Comparison of ENCODE assay signal across 9 cellular contexts in genomic region chr9:133700861-133701320, GRCh38. TPM values are rescaled to one million over a fixed set of nuclear protein-coding genes. Genes with fewer than 3 reads are reported as not detected.
DNase-seq lines count a peak whose midpoint lies in the region; ATAC-seq lines count a peak whose summit lies in the region.
"Had no signal": no experiment of that assay in that cellular context is flagged by ENCODE, and none has a peak within 500 bp of the region (broad histone marks: within the 10 kb centered on the region; RNA-seq: fewer than 3 reads in every experiment).

No MANE protein-coding gene starts in this region.

- no peaks in the 10 kb centered on the region for H3K36me3 ChIP-seq in neuronal stem cell (replicated peaks in 1 of 2; ENCODE audit: control insufficient read depth in 2 of 2, insufficient read depth in 2 of 2, low read length in 2 of 2)

- WGBS in neuronal stem cell (ENCODE audit: extremely low coverage in 2 of 2, insufficient read length in 2 of 2, insufficient replicate concordance in 1 of 2), 2 donors = no CpG with 5 or more reads among the region's 4 CpGs

- H3K27me3 ChIP-seq in neuronal stem cell (ENCODE audit: control insufficient read depth in 3 of 3, insufficient read depth in 3 of 3, low read depth in 1 of 3, low read length in 3 of 3) = no peaks in the 10 kb centered on the region

- H2BK120ac ChIP-seq in neuronal stem cell (ENCODE audit: low read depth, low read length) = no peak overlapping the region

- H3K27me3 Mint-ChIP-seq in central memory CD8-positive, alpha-beta T cell = no peaks in the 10 kb centered on the region

- H3K4me2 ChIP-seq in neuronal stem cell (ENCODE audit: insufficient read depth, low read length, poor library complexity, severe bottlenecking) = no peak overlapping the region

- H3K4me3 Mint-ChIP-seq in central memory CD8-positive, alpha-beta T cell = peak overlapping the region; percentile 78

- H3K14ac ChIP-seq in neuronal stem cell (ENCODE audit: low read length) = no peak overlapping the region

- H2AK5ac ChIP-seq in neuronal stem cell (ENCODE audit: low read depth, low read length) = no peak overlapping the region

- H3K9me3 Mint-ChIP-seq in central memory CD8-positive, alpha-beta T cell = no peaks in the 10 kb centered on the region

- H2BK5ac ChIP-seq in neuronal stem cell (ENCODE audit: low read length) = no peak overlapping the region

- no peak for ATAC-seq in central memory CD8-positive, alpha-beta T cell (replicated peaks; ENCODE audit: extremely low read depth, poor library complexity, severe bottlenecking)
- no peak for ATAC-seq in HG03354 (IDR thresholded peaks at IDR 0.05; ENCODE audit: poor library complexity, severe bottlenecking, unreplicated experiment)

- H2BK15ac ChIP-seq in neuronal stem cell (ENCODE audit: low read length) = no peak overlapping the region

- H3K9me3 ChIP-seq in neuronal stem cell (replicated peaks in 1 of 2; ENCODE audit: control insufficient read depth in 2 of 2, insufficient read depth in 1 of 2, low read depth in 1 of 2, low read length in 2 of 2) = no peaks in the 10 kb centered on the region

- H2BK12ac ChIP-seq in neuronal stem cell (ENCODE audit: low read length) = no peak overlapping the region

- no peak overlapping the region for H3K4ac ChIP-seq in neuronal stem cell (ENCODE audit: low read length)

- H4K8ac ChIP-seq in neuronal stem cell (ENCODE audit: low read depth, low read length) = no peak overlapping the region

- peak overlapping the region; percentile 87 for H3K27ac Mint-ChIP-seq in central memory CD8-positive, alpha-beta T cell (ENCODE audit: low read depth)

- H4K91ac ChIP-seq in neuronal stem cell (ENCODE audit: low read depth, low read length, poor library complexity) = no peak overlapping the region

- no peak overlapping the region for H3K9ac ChIP-seq in neuronal stem cell (ENCODE audit: low read depth, low read length, poor library complexity)

- peaks cover 5 to 14% of the 10 kb centered on the region in 2 donors for H3K4me1 ChIP-seq in neuronal stem cell (ENCODE audit: control insufficient read depth in 2 of 2, insufficient read depth in 1 of 2, low read depth in 1 of 2, low read length in 2 of 2)

- peaks cover 6% of the 10 kb centered on the region for H3K36me3 Mint-ChIP-seq in central memory CD8-positive, alpha-beta T cell (ENCODE audit: insufficient read depth)

- peak in 2 of 3 experiments; percentile 13 to 38 for DNase-seq in NCI-H1417 (lab: John Stamatoyannopoulos, UW)
- DNase-seq in NCI-H1417 treated with DMSO at 0.1 percent for 48 hours (lab: John Stamatoyannopoulos, UW) = no peak
- DNase-seq in NCI-H2171 treated with DMSO at 0.1 percent for 48 hours (lab: John Stamatoyannopoulos, UW) = peak; percentile 78
- no peak for DNase-seq in central memory CD8-positive, alpha-beta T cell (ENCODE audit: low spot score in 2 of 2)
- no peak for DNase-seq in neuronal stem cell (ENCODE audit: low spot score)
- DNase-seq in NK-92 (lab: John Stamatoyannopoulos, UW; ENCODE audit: unreplicated experiment) = no peak
- DNase-seq in DMS53 (lab: John Stamatoyannopoulos, UW) = no peak
- DNase-seq: 8988T had no signal

- no peak overlapping the region for H3K27ac ChIP-seq in neuronal stem cell (replicated peaks; ENCODE audit: low read length)

- H3K23ac ChIP-seq in neuronal stem cell (ENCODE audit: low read depth, low read length, poor library complexity) = no peak overlapping the region

- peaks cover 30% of the 10 kb centered on the region for H3K4me1 Mint-ChIP-seq in central memory CD8-positive, alpha-beta T cell

- H2AFZ ChIP-seq in neuronal stem cell (ENCODE audit: low read length) = no peak overlapping the region

- H3K79me1 ChIP-seq in neuronal stem cell (ENCODE audit: low read depth, low read length) = no peaks in the 10 kb centered on the region

- peak overlapping the region; percentile 11 for H3K18ac ChIP-seq in neuronal stem cell (ENCODE audit: low read length)

- no peak overlapping the region for H3K4me3 ChIP-seq in neuronal stem cell (ENCODE audit: low read length in 2 of 2)

RNA-seq across cellular contexts. Expression of gene SARDH, which starts 37.3 kb away (rescaled TPM):
- 3.8 TPM for polyA plus RNA-seq in neuronal stem cell (2013, experiment 1 of 2)
- 3.7 TPM for polyA plus RNA-seq in neuronal stem cell (2013, experiment 2 of 2)

Comparison
In these comparisons a context has a peak if more than half of its experiments do, and no peak if none do; other contexts are left out.
1. DNase-seq: peak in NCI-H1417 (2 of 3) and NCI-H2171 treated with DMSO at 0.1 percent for 48 hours (single experiment); none in NCI-H1417 treated with DMSO at 0.1 percent for 48 hours (single experiment), central memory CD8-positive, alpha-beta T cell (0 of 2), neuronal stem cell (single experiment), NK-92 (single experiment) and DMS53 (single experiment).